ENCODE assay signal across 20 cellular contexts in genomic region chr5:90902681-90903386, GRCh38.
"Had no signal": no experiment of that assay in that cellular context is flagged by ENCODE, and none has a peak within 500 bp of the region (broad histone marks: within the 10 kb centered on the region; RNA-seq: fewer than 3 reads in every experiment).

No MANE protein-coding gene starts in this region.

- H3K4me1 ChIP-seq: adrenal gland, breast epithelium, esophagus muscularis mucosa, gastroesophageal sphincter, psoas muscle, right atrium auricular region had no signal

- H3K27me3 ChIP-seq: adrenal gland, breast epithelium, esophagus muscularis mucosa, gastroesophageal sphincter, neutrophil, ovary, right atrium auricular region, tibial artery had no signal

- DNase-seq: activated CD4-positive, alpha-beta T cell treated with anti-CD3 and anti-CD28 coated beads for 1 hour; activated CD4-positive, alpha-beta T cell treated with anti-CD3 and anti-CD28 coated beads, Interleukin-2, amount 50 U/mL, for 1 hour; activated CD8-positive, alpha-beta T cell treated with anti-CD3 and anti-CD28 coated beads, Interleukin-2, amount 10 ng/mL, durations not matched to agents 7 days and 5 days; activated gamma-delta T cell treated with Interleukin-2 at 50 U/mL for 16 hours; adrenal gland; effector memory CD4-positive, alpha-beta T cell; head of caudate nucleus; left cardiac atrium; ovary; psoas muscle; stimulated activated CD4-positive, alpha-beta T cell treated with anti-CD3 and anti-CD28 coated beads, Interleukin-1b, Interleukin-23, amount 100 ng/mL, for 48 hours; substantia nigra; tibial artery had no signal

- H3K9me3 ChIP-seq: adrenal gland, breast epithelium, esophagus muscularis mucosa, gastroesophageal sphincter, neutrophil, ovary, psoas muscle, right atrium auricular region, tibial artery had no signal

- H3K36me3 ChIP-seq: adrenal gland, breast epithelium, esophagus muscularis mucosa, gastroesophageal sphincter, neutrophil, ovary, right atrium auricular region, tibial artery had no signal

- ATAC-seq: activated CD8-positive, alpha-beta T cell treated with anti-CD3 and anti-CD28 coated beads, Interleukin-2, amount 10 ng/mL, durations not matched to agents 7 days and 5 days; activated naive CD4-positive, alpha-beta T cell treated with anti-CD3 and anti-CD28 coated beads, Interleukin-2, amount 50 U/mL, for 72 hours; gastroesophageal sphincter; left cardiac atrium; natural killer cell treated with Interleukin-12 subunit alpha and Interleukin-12 subunit beta and Interleukin-15 and Interleukin-18, amount 100 ng/mL, for 72 hours; psoas muscle had no signal

- H3K4me3 ChIP-seq: adrenal gland, breast epithelium, esophagus muscularis mucosa, gastroesophageal sphincter, ovary, psoas muscle, right atrium auricular region, tibial artery had no signal

- H3K27ac ChIP-seq: adrenal gland, breast epithelium, esophagus muscularis mucosa, gastroesophageal sphincter, neutrophil, ovary, psoas muscle, right atrium auricular region had no signal
